ENCODE assay signal across 14 cellular contexts in the genomic region with DNA sequence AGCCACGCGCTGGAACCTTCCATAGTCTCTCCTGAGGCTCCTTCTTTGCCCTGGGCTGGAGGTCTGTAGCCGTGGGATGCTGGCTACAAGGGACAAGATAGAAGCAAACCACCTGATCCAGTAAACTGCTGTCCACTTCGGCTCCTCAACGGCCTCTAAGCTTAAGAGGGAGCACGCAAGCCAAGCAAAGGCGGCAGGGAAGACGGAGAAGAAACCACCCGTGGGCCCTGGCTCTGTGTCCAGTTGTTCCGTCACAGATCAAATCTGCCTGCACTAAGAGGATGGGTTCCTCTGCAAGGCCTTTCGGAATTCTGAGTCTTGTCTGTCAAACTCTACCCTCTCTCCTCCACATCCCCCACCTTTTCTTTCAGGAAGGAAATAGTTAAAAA. TPM values are rescaled to one million over a fixed set of nuclear protein-coding genes. Genes with fewer than 3 reads are reported as not detected.
DNase-seq lines count a peak whose midpoint lies in the region; ATAC-seq and TF ChIP-seq lines count a peak whose summit lies in the region.
"Had no signal": no experiment of that assay in that cellular context is flagged by ENCODE, and none has a peak within 500 bp of the region (broad histone marks: within the 10 kb centered on the region; RNA-seq: fewer than 3 reads in every experiment).

No MANE protein-coding gene starts in this region.

- no peak for TF ChIP-seq CTCF in C4-2B (conservative IDR thresholded peaks at IDR 0.05)
- no peak for TF ChIP-seq CTCF in brain (conservative IDR thresholded peaks at IDR 0.05)
- no peak for TF ChIP-seq CTCF in sigmoid colon (IDR thresholded peaks at IDR 0.05)
- no peak for TF ChIP-seq CTCF in adrenal gland (IDR thresholded peaks at IDR 0.05)

- TF ChIP-seq POLR2A in sigmoid colon (IDR thresholded peaks at IDR 0.05): no peak
- no peak for TF ChIP-seq POLR2A in adrenal gland (IDR thresholded peaks at IDR 0.05)

- H3K27me3 ChIP-seq in iPS DF 6.9 (ENCODE audit: control insufficient read depth, insufficient read depth, low read length) (peaks cover 4% of the 10 kb centered on the region; the same call in 1 of the 2 replicates), sigmoid colon (peaks cover 0 to 11% (median 0%) of the 10 kb centered on the region in 3 donors), adrenal gland (no peaks in the 10 kb centered on the region)

- ATAC-seq in GM18520 (IDR thresholded peaks at IDR 0.05; ENCODE audit: unreplicated experiment): no peak
- ATAC-seq: activated CD8-positive, alpha-beta T cell treated with anti-CD3 and anti-CD28 coated beads, Interleukin-2, amount 10 ng/mL, durations not matched to agents 7 days and 5 days had no signal

- no CpG with 5 or more reads among the region's 11 CpGs for WGBS in iPS DF 6.9 (ENCODE audit: insufficient coverage, insufficient read length)
- WGBS in sigmoid colon, 2 donors: 80 to 85% methylated on average over 11 of the region's 11 CpGs
- WGBS in adrenal gland, 4 donors: 70 to 76% (median 72%) methylated on average over 8 to 11 of the region's 11 CpGs

- H3K4me1 ChIP-seq in iPS DF 6.9 (ENCODE audit: control insufficient read depth, insufficient read depth, low read length): no peaks in the 10 kb centered on the region
- H3K4me1 ChIP-seq in sigmoid colon: peaks cover 0 to 11% (median 5%) of the 10 kb centered on the region in 4 donors
- H3K4me1 ChIP-seq in adrenal gland (replicated peaks in 1 of 2): no peaks in the 10 kb centered on the region

- no peak for TF ChIP-seq EP300 in sigmoid colon (IDR thresholded peaks at IDR 0.05)

- H3K9me3 Mint-ChIP-seq in brain: no peaks in the 10 kb centered on the region
- H3K9me3 Mint-ChIP-seq: CD8-positive, alpha-beta memory T cell; central memory CD8-positive, alpha-beta T cell had no signal

- DNase-seq in iPS DF 6.9 (ENCODE audit: low read depth, low spot score) (no peak), sigmoid colon (no peak), adrenal gland (no peak), occipital lobe (lab: John Stamatoyannopoulos, UW) (no peak), NCI-H2107 treated with DMSO at 0.1 percent for 48 hours (lab: John Stamatoyannopoulos, UW; ENCODE audit: unreplicated experiment) (no peak)
- DNase-seq: activated CD8-positive, alpha-beta T cell treated with anti-CD3 and anti-CD28 coated beads, Interleukin-2, amount 10 ng/mL, durations not matched to agents 7 days and 5 days; CD8-positive, alpha-beta memory T cell; kidney glomerular epithelial cell; NCI-H1694 treated with DMSO at 0.1 percent for 48 hours; stimulated activated CD4-positive, alpha-beta T cell treated with anti-CD3 and anti-CD28 coated beads, Interleukin-4, amount 100 ng/mL, for 1 hour had no signal

- no peaks in the 10 kb centered on the region for H3K36me3 Mint-ChIP-seq in brain
- H3K36me3 Mint-ChIP-seq: CD8-positive, alpha-beta memory T cell had no signal

- H3K4me3 ChIP-seq in iPS DF 6.9 (ENCODE audit: low read length): peak overlapping the region; percentile 61; the same call in 1 of the 2 replicates
- H3K4me3 ChIP-seq in sigmoid colon: peak overlapping the region; percentile 34 to 54 (median 46)
- H3K4me3 ChIP-seq in adrenal gland: peak overlapping the region in 1 of 4 donors; percentile 58

- peaks cover 51% of the 10 kb centered on the region for H3K27me3 Mint-ChIP-seq in brain

- H3K27ac ChIP-seq in C4-2B: peak overlapping the region; percentile 24; the same call in 1 of the 2 replicates
- no peak overlapping the region for H3K27ac ChIP-seq in iPS DF 6.9 (ENCODE audit: low read length)
- peak overlapping the region; percentile 49 to 57 (median 50) for H3K27ac ChIP-seq in sigmoid colon
- H3K27ac ChIP-seq in adrenal gland: peak overlapping the region in 2 of 5 donors; percentile 31 to 55

- H3K4me3 Mint-ChIP-seq in brain: peak overlapping the region; percentile 77 to 94 (median 87)
- H3K4me3 Mint-ChIP-seq: activated CD8-positive, alpha-beta T cell treated with anti-CD3 and anti-CD28 coated beads, Interleukin-2, amount 10 ng/mL, durations not matched to agents 7 days and 5 days; central memory CD8-positive, alpha-beta T cell had no signal

- intact Hi-C loops in sigmoid colon (cut with DNase I): no loop called here
- intact Hi-C loops in adrenal gland (cut with DNase I): no loop called here

- H3K9me3 ChIP-seq in iPS DF 6.9 (ENCODE audit: control insufficient read depth, insufficient read depth, low read length): no peaks in the 10 kb centered on the region
- no peaks in the 10 kb centered on the region for H3K9me3 ChIP-seq in sigmoid colon
- no peaks in the 10 kb centered on the region for H3K9me3 ChIP-seq in adrenal gland (replicated peaks in 1 of 3)

- H3K36me3 ChIP-seq in iPS DF 6.9 (ENCODE audit: control insufficient read depth, insufficient read depth, low read length) (no peaks in the 10 kb centered on the region), sigmoid colon (no peaks in the 10 kb centered on the region), adrenal gland (replicated peaks in 1 of 2) (no peaks in the 10 kb centered on the region)

- peaks cover 6% of the 10 kb centered on the region for H3K4me1 Mint-ChIP-seq in brain
- H3K4me1 Mint-ChIP-seq: CD8-positive, alpha-beta memory T cell; central memory CD8-positive, alpha-beta T cell had no signal

- H3K27ac Mint-ChIP-seq in brain: peak overlapping the region in 4 of 5 experiments; percentile 85 to 94 (median 88)
- H3K27ac Mint-ChIP-seq: activated CD8-positive, alpha-beta T cell treated with anti-CD3 and anti-CD28 coated beads, Interleukin-2, amount 10 ng/mL, durations not matched to agents 7 days and 5 days; CD8-positive, alpha-beta memory T cell had no signal

RNA-seq across cellular contexts. Expression of a gene that starts 0.4 kb away (rescaled TPM):
- polyA plus RNA-seq in brain (ENCODE audit: insufficient read depth, low read depth, low replicate concordance) (3.4 TPM), sigmoid colon (1 to 10 TPM in 1 of 3 donors, under 1 TPM in 1, not detected in 1; 0.23 to 1.4 TPM), adrenal gland (1 to 10 TPM; 1.6 to 3.9 (median 2.7) TPM)
- total RNA-seq in sigmoid colon (10 to 100 TPM in 1 of 4 donors, 1 to 10 TPM in 3; 2.1 to 10.5 (median 7.4) TPM), adrenal gland (1 to 10 TPM; 2.4 to 9.7 (median 5.2) TPM), occipital lobe (9.7 TPM)
- total RNA-seq: activated CD8-positive, alpha-beta T cell treated with anti-CD3 and anti-CD28 coated beads, Interleukin-2, amount 10 ng/mL, durations not matched to agents 7 days and 5 days; CD8-positive, alpha-beta memory T cell had no signal
- polyA plus RNA-seq: CD8-positive, alpha-beta memory T cell had no signal
